Comparison of ENCODE assay signal across 32 cellular contexts in the genomic region with DNA sequence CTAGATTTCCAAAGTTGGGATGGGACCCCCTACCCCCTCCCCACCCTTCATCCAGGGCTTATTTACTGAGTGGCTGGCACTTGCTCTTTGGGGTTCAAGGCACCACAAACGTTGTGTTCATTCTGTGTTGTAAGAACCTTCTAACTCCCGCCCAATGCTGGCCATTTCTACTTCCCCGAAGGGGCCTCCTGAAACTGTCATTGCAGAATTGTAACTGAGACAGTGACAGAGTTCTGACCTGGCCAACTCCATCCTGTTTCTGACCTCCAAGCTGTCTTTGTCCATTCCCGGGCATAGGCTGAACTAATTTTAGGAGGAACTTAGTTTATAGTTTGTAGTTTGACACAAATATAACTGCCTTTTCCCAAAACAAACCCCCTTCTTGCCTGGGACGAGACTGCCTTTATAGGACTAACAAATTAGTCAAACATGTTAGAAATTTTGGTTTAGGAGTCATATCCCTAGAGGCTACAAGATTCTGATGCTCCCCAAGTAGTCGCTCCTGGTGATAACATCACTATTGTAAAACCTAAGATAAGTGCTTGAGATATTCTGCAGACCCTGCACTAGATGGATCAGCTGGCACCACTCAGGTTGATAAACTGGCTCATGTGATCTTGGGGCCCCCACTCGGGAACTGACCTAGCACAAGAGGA. TPM values are rescaled to one million over a fixed set of nuclear protein-coding genes. Genes with fewer than 3 reads are reported as not detected.
DNase-seq lines count a peak whose midpoint lies in the region; ATAC-seq, FAIRE-seq and TF ChIP-seq lines count a peak whose summit lies in the region.
"Had no signal": no experiment of that assay in that cellular context is flagged by ENCODE, and none has a peak within 500 bp of the region (broad histone marks: within the 10 kb centered on the region; RNA-seq: fewer than 3 reads in every experiment).

No MANE protein-coding gene starts in this region.

- TF ChIP-seq RAD21 in GM12878 (IDR thresholded peaks at IDR 0.05; ENCODE audit: insufficient read depth, low read depth, low read length), result no peak

- SMC1A ChIA-PET in GM12878 (lab: Charles Lee; ENCODE audit: uncharacterized antibody, unreplicated experiment), result interaction anchor here (0.9 kb wide), 1 partner anchor 59 kb away, joined by 3 read pairs; no protein-coding TSS in a partner anchor

- no peak for TF ChIP-seq EP300 in GM12878 (IDR thresholded peaks at IDR 0.05; ENCODE audit: borderline replicate concordance in 1 of 2, control insufficient read depth in 1 of 2, low read depth in 2 of 2, low read length in 2 of 2)

- peaks cover 4% of the 10 kb centered on the region; the same call in 1 of the 2 replicates for H3K27me3 Mint-ChIP-seq in HFFc6 (ENCODE audit: insufficient read depth)
- H3K27me3 Mint-ChIP-seq: activated CD4-positive, alpha-beta T cell treated with anti-CD3 and anti-CD28 coated beads for 36 hours; activated naive CD8-positive, alpha-beta T cell treated with anti-CD3 and anti-CD28 coated beads for 36 hours; CD4-positive, CD25-positive, alpha-beta regulatory T cell had no signal

- peak; percentile 17 for DNase-seq in cardiac septum (ENCODE audit: low spot score)
- no peak for DNase-seq in Right ventricle myocardium inferior (ENCODE audit: missing footprints)
- peak; percentile 9 for DNase-seq in HFFc6
- no peak for DNase-seq in GM12878 (ENCODE audit: low read depth, low spot score)
- peak; percentile 25 for DNase-seq in posterior vena cava (ENCODE audit: low spot score)
- no peak for DNase-seq in stimulated activated CD8-positive, alpha-beta memory T cell treated with anti-CD3 and anti-CD28 coated beads, Interleukin-4, amount 100 ng/mL, for 48 hours
- DNase-seq: activated CD4-positive, alpha-beta T cell treated with anti-CD3 and anti-CD28 coated beads for 36 hours; activated effector memory CD4-positive, alpha-beta T cell treated with anti-CD3 and anti-CD28 coated beads, Interleukin-2, amount 50 U/mL, for 16 hours; activated naive CD8-positive, alpha-beta T cell treated with anti-CD3 and anti-CD28 coated beads for 36 hours; CD4-positive, CD25-positive, alpha-beta regulatory T cell; DND-41; effector CD8-positive, alpha-beta T cell; HCEC 1CT; islet precursor cell; MM.1S; NCI-H1417; NCI-H2029; NCI-H526; PC-3; stimulated activated CD4-positive, alpha-beta T cell treated with anti-CD3 and anti-CD28 coated beads, Interleukin-1b, Interleukin-23, amount 100 ng/mL, for 48 hours; stimulated activated naive CD8-positive, alpha-beta T cell treated with anti-CD3 and anti-CD28 coated beads, Interleukin-15, Interleukin-2, amounts not matched to agents 100 U/mL and 50 U/mL, for 24 hours; SW 1271 had no signal

- no peak for TF ChIP-seq POLR2A in GM12878 (IDR thresholded peaks at IDR 0.05; ENCODE audit: low read depth, low read length)

- BruUV-seq in GM12878 (replicated peaks; lab: Mats Ljungman, UMichigan), result no TSS peak

- no peak overlapping the region for H3K27ac ChIP-seq in GM12878 (ENCODE audit: control insufficient read depth, insufficient read depth)
- H3K27ac ChIP-seq: A549, ascending aorta, coronary artery, epithelial cell of prostate, parathyroid adenoma, VCaP had no signal

- no peak overlapping the region for H3K4me3 ChIP-seq in GM12878
- H3K4me3 ChIP-seq: A549, ascending aorta, coronary artery had no signal

- H3K36me3 Mint-ChIP-seq in HFFc6 (ENCODE audit: low read depth), result 0 out of 2 replicates have a peak, but pooled peaks cover 6% of the 10 kb centered on the region
- H3K36me3 Mint-ChIP-seq: activated naive CD8-positive, alpha-beta T cell treated with anti-CD3 and anti-CD28 coated beads for 36 hours had no signal

- no peak overlapping the region for H3K27ac Mint-ChIP-seq in HFFc6
- H3K27ac Mint-ChIP-seq: activated CD4-positive, alpha-beta T cell treated with anti-CD3 and anti-CD28 coated beads for 36 hours; activated naive CD8-positive, alpha-beta T cell treated with anti-CD3 and anti-CD28 coated beads for 36 hours had no signal

- TF ChIP-seq CTCF in HFFc6 (IDR thresholded peaks at IDR 0.05) (no peak), GM12878 (IDR thresholded peaks at IDR 0.05 in 2 of 3, conservative IDR thresholded peaks at IDR 0.05 in 1 of 3; ENCODE audit: control insufficient read depth in 2 of 3, extremely low read depth in 1 of 3, insufficient read depth in 1 of 3, low read depth in 3 of 3, low read length in 3 of 3) (no peak)

- no peak overlapping the region for H3K9ac ChIP-seq in GM12878 (ENCODE audit: control insufficient read depth, insufficient read depth, low read length)
- H3K9ac ChIP-seq: parathyroid adenoma had no signal

- CTCF ChIA-PET in GM12878 (lab: Yijun Ruan, JAX), result no interaction called here

- H3K4me3 Mint-ChIP-seq in HFFc6, result no peak overlapping the region
- H3K4me3 Mint-ChIP-seq: activated CD4-positive, alpha-beta T cell treated with anti-CD3 and anti-CD28 coated beads for 36 hours; activated naive CD8-positive, alpha-beta T cell treated with anti-CD3 and anti-CD28 coated beads for 36 hours; neural crest cell had no signal

- H3K4me1 ChIP-seq in GM12878 (ENCODE audit: control insufficient read depth, insufficient read depth, low read length), result no peaks in the 10 kb centered on the region
- H3K4me1 ChIP-seq: A549, ascending aorta had no signal

- POLR2A ChIA-PET in GM12878 (lab: Charles Lee), result no interaction called here

- no peaks in the 10 kb centered on the region for H3K27me3 ChIP-seq in GM12878 (replicated peaks in 1 of 2; ENCODE audit: control insufficient read depth in 2 of 2, insufficient read depth in 2 of 2, low read length in 1 of 2)
- H3K27me3 ChIP-seq: ascending aorta had no signal

- no peaks in the 10 kb centered on the region for H4K20me1 ChIP-seq in GM12878 (ENCODE audit: control insufficient read depth, insufficient read depth)

- no peaks in the 10 kb centered on the region for H3K79me2 ChIP-seq in GM12878 (ENCODE audit: control insufficient read depth, insufficient read depth, low read length)
- H3K79me2 ChIP-seq: parathyroid adenoma had no signal

- no peak for ATAC-seq in Right ventricle myocardium inferior
- ATAC-seq in GM12878, result peak; percentile 53; the same call in 2 of the 3 replicates
- ATAC-seq in GM21619 (IDR thresholded peaks at IDR 0.05; ENCODE audit: unreplicated experiment), result no peak
- no peak for ATAC-seq in HG03095 (IDR thresholded peaks at IDR 0.05; ENCODE audit: unreplicated experiment)
- ATAC-seq: A549; activated CD4-positive, alpha-beta T cell treated with anti-CD3 and anti-CD28 coated beads for 36 hours; PC-3; stimulated activated naive CD8-positive, alpha-beta T cell treated with anti-CD3 and anti-CD28 coated beads, Interleukin-15, Interleukin-2, amounts not matched to agents 100 U/mL and 50 U/mL, for 24 hours had no signal

- RAD21 ChIA-PET in GM12878 (lab: Charles Lee; ENCODE audit: unreplicated experiment), result no interaction called here

- no peak overlapping the region for H3K4me2 ChIP-seq in GM12878 (ENCODE audit: control insufficient read depth, insufficient read depth)
- H3K4me2 ChIP-seq: A549 had no signal

- no peaks in the 10 kb centered on the region for H3K9me3 ChIP-seq in GM12878 (replicated peaks; ENCODE audit: control insufficient read depth, insufficient read depth, low read length)
- H3K9me3 ChIP-seq: A549, ascending aorta had no signal

- no peak for FAIRE-seq in GM12878 (lab: Jason Lieb, UNC)
- FAIRE-seq: A549, D721Med had no signal

- in situ Hi-C loops in GM12878 (cut with MboI), result no loop called here

- no peak overlapping the region for H2AFZ ChIP-seq in GM12878 (ENCODE audit: control insufficient read depth, low read depth, low read length)
- H2AFZ ChIP-seq: parathyroid adenoma had no signal

- H3K36me3 ChIP-seq in GM12878 (ENCODE audit: control insufficient read depth in 2 of 2, insufficient read depth in 2 of 2, low read length in 1 of 2), result no peaks in the 10 kb centered on the region

- H3K4me1 Mint-ChIP-seq in HFFc6 (ENCODE audit: low read depth), result peaks cover 20% of the 10 kb centered on the region

- no peaks in the 10 kb centered on the region for H3K9me3 Mint-ChIP-seq in HFFc6
- H3K9me3 Mint-ChIP-seq: activated naive CD8-positive, alpha-beta T cell treated with anti-CD3 and anti-CD28 coated beads for 36 hours; neural crest cell had no signal

- 49% methylated on average over 7 of the region's 7 CpGs for WGBS in GM12878 (ENCODE audit: insufficient coverage, insufficient replicate concordance, low lambda C conversion rate, missing lambda C conversion rate)

- intact Hi-C loops in cardiac septum (cut with DNase I), result no loop called here
- intact Hi-C loops in Right ventricle myocardium inferior (cut with DNase I), result no loop called here
- intact Hi-C loops in GM12878 (cut with micrococcal nuclease; ENCODE audit: unreplicated experiment), result no loop called here
- intact Hi-C loops in posterior vena cava (cut with DNase I), result no loop called here

TF ChIP-seq in GM12878, 131 proteins besides CTCF, POLR2A, EP300 and RAD21 (continues in another document):
- TF ChIP-seq RBBP5 (conservative IDR thresholded peaks at IDR 0.05), result no peak

RNA-seq across cellular contexts. Expression of a gene that starts 34.8 kb away (rescaled TPM):
- 62.4 TPM for total RNA-seq in cardiac septum
- 62.2 TPM for total RNA-seq in Right ventricle myocardium inferior
- total RNA-seq in HFFc6 (2021; fragmentation: NEBNext Ultra II Directional; extraction: Animal tissue kit (Norgen Biotek cat#: 25700)), result 10 to 100 TPM; 33.2 to 42.4 (median 36.6) TPM
- 287 and 327 TPM in 2 replicates for total RNA-seq in GM12878 (2013; cell fraction: nucleolus; rRNA removed)
- 22.4 and 23.9 TPM in 2 replicates for total RNA-seq in GM12878 (2014; rRNA removed)
- 12.6 and 13.4 TPM in 2 replicates for total RNA-seq in GM12878 (2014; rRNA removed; fragmentation: Illumina TruSeq; extraction: Trizol)
- 127 and 158 TPM in 2 replicates for total RNA-seq in GM12878 (2021)
- 73.8 TPM for polyA plus RNA-seq in GM12878 (2011; ENCODE audit: low read depth)
- polyA plus RNA-seq in GM12878 (2011; rRNA removed), result 9.9 and 20.5 TPM in 2 replicates
- polyA plus RNA-seq in GM12878 (2011; cell fraction: cytosol; rRNA removed), result 13.0 and 19.1 TPM in 2 replicates
- 376 and 416 TPM in 2 replicates for polyA plus RNA-seq in GM12878 (2011; cell fraction: nucleus; rRNA removed)
- 90.6 and 196 TPM in 2 replicates for polyA plus RNA-seq in GM12878 (2012)
- polyA plus RNA-seq in GM12878 (2014; fragmentation: Illumina TruSeq; extraction: Trizol), result 20.0 and 47.0 TPM in 2 replicates
- polyA plus RNA-seq in GM12878 (2014; fragmentation: Nextera tagmentation; extraction: Ambion mirVana), result 1 to 10 TPM in 1 of 2 experiments, under 1 TPM in 1; 0.71 to 1.5 TPM
- polyA plus RNA-seq in GM12878 (2014; rRNA removed), result 68.1 and 79.0 TPM in 2 replicates
- polyA plus RNA-seq in GM12878 (2016; fragmentation: Nextera tagmentation; extraction: Ambion mirVana), result 1 to 10 TPM; 6.8 to 7.5 TPM
- polyA minus RNA-seq in GM12878 (2011; rRNA and poly(A)+ RNA removed), result 28.2 and 51.1 TPM in 2 replicates
- polyA minus RNA-seq in GM12878 (2011; cell fraction: cytosol; rRNA and poly(A)+ RNA removed), result 16.3 and 17.5 TPM in 2 replicates
- 87.9 and 145 TPM in 2 replicates for polyA minus RNA-seq in GM12878 (2011; cell fraction: nucleus; rRNA and poly(A)+ RNA removed)
- 10 to 100 TPM; 52.2 to 67.1 TPM for total RNA-seq in posterior vena cava

Comparison
In these comparisons a context has a peak if more than half of its experiments do, and no peak if none do; other contexts are left out.
1. DNase-seq: peak in cardiac septum (single experiment), HFFc6 (single experiment) and posterior vena cava (single experiment); none in Right ventricle myocardium inferior (single experiment), GM12878 (single experiment) and stimulated activated CD8-positive, alpha-beta memory T cell treated with anti-CD3 and anti-CD28 coated beads, Interleukin-4, amount 100 ng/mL, for 48 hours (single experiment).